Comparison of ENCODE assay signal across 20 cellular contexts in the genomic region with DNA sequence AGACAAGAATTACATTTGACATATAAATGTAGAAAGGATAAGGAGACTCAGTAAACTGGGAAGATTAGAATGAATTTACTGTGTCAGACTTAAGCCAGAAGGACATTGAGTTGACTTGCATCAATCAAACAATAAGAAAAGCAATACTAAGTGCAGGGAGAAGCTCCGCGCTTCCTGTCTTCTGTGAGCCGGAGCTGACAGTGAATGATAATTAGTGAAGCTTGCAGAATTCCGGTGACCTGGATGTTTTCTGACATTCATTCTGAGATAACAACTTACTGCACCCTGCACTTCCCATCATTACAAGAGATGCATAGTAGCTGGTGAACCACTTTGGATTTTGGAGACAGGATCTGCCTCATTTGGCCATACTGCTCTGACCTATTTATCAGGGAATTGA.
DNase-seq lines count a peak whose midpoint lies in the region; ATAC-seq and TF ChIP-seq lines count a peak whose summit lies in the region.
"Had no signal": no experiment of that assay in that cellular context is flagged by ENCODE, and none has a peak within 500 bp of the region (broad histone marks: within the 10 kb centered on the region; RNA-seq: fewer than 3 reads in every experiment).

No MANE protein-coding gene starts in this region.

- no peaks in the 10 kb centered on the region for H3K9me3 ChIP-seq in BE2C
- no peaks in the 10 kb centered on the region for H3K9me3 ChIP-seq in HEK293 (ENCODE audit: control insufficient read depth, insufficient read depth, low read depth, low read length)
- H3K9me3 ChIP-seq in neural cell (ENCODE audit: low read length) = no peaks in the 10 kb centered on the region
- H3K9me3 ChIP-seq: A549 had no signal

- DNase-seq in BE2C (no peak), foreskin fibroblast (no peak), mesenteric fat pad (ENCODE audit: low spot score) (no peak)
- DNase-seq: 8988T; ACHN; AML-193; C1 segment of cervical spinal cord; Calu3; CD4-positive, alpha-beta memory T cell; COR-L47; DMS53; DMS79 treated with DMSO at 0.1 percent for 48 hours; GF-D8; GOT3; H7; HCEC 1CT had no signal

- no peak overlapping the region for H2AFZ ChIP-seq in neural cell (ENCODE audit: low read depth, low read length)

- no peaks in the 10 kb centered on the region for H3K79me2 ChIP-seq in neural cell (replicated peaks; ENCODE audit: insufficient read depth, low read length)

- H3K4me1 ChIP-seq in BE2C (peaks cover 4% of the 10 kb centered on the region; the same call in 1 of the 2 replicates), HEK293 (ENCODE audit: control insufficient read depth, insufficient read depth, low read length) (no peaks in the 10 kb centered on the region)
- H3K4me1 ChIP-seq: A549 had no signal

- POLR2A ChIA-PET in HEK293 (lab: Yijun Ruan, JAX) = no interaction called here

- no peak overlapping the region for H3K27ac ChIP-seq in HEK293 (ENCODE audit: extremely low read depth, low read depth, low read length)
- peak overlapping the region; percentile 78 for H3K27ac ChIP-seq in neural cell (ENCODE audit: low read length)
- H3K27ac ChIP-seq: A549 had no signal

- H3K4me2 ChIP-seq in neural cell (ENCODE audit: low read length) = peak overlapping the region; percentile 15
- H3K4me2 ChIP-seq: A549 had no signal

- peak; percentile 94 for TF ChIP-seq EP300 in neural cell (conservative IDR thresholded peaks at IDR 0.05; ENCODE audit: poor library complexity, severe bottlenecking)

- H3K27me3 ChIP-seq in BE2C = no peaks in the 10 kb centered on the region
- no peaks in the 10 kb centered on the region for H3K27me3 ChIP-seq in neural cell (ENCODE audit: insufficient read depth, low read depth, low read length)

- H3K9me2 ChIP-seq in neural cell (ENCODE audit: insufficient read depth, low read length) = no peaks in the 10 kb centered on the region

- no peak for TF ChIP-seq RAD21 in neural cell (conservative IDR thresholded peaks at IDR 0.05)

- H3K4me3 ChIP-seq in BE2C (ENCODE audit: low read depth, low read length) (0 out of 2 replicates have a peak overlapping the region, but pooled peaks have one; percentile 11), HEK293 (ENCODE audit: low read depth, low read length) (no peak overlapping the region), neural cell (ENCODE audit: low read length) (peak overlapping the region; percentile 33), foreskin fibroblast (ENCODE audit: low read depth in 1 of 2, low read length in 2 of 2) (no peak overlapping the region)
- H3K4me3 ChIP-seq: A549 had no signal

- ATAC-seq in GM21528 (IDR thresholded peaks at IDR 0.05; ENCODE audit: low FRiP score, unreplicated experiment) = no peak
- ATAC-seq: A549 had no signal

- CTCF ChIA-PET in HEK293 (lab: Yijun Ruan, JAX) = interaction anchor here (0.6 to 0.7 kb wide), 2 partner anchors 9 to 379 kb away, joined by 3 to 4 read pairs; no protein-coding TSS in a partner anchor

- H3F3A ChIP-seq in neural cell (ENCODE audit: insufficient read depth, low read length, poor library complexity, severe bottlenecking) = peaks cover 3% of the 10 kb centered on the region

- H4K20me1 ChIP-seq in neural cell (ENCODE audit: insufficient read depth) = no peaks in the 10 kb centered on the region

- TF ChIP-seq CTCF in BE2C (IDR thresholded peaks at IDR 0.05; ENCODE audit: low read depth, low read length) (no peak), HEK293 (tag by site-specific recombination; IDR thresholded peaks at IDR 0.05) (no peak), neural cell (IDR thresholded peaks at IDR 0.05; ENCODE audit: poor library complexity, severe bottlenecking) (no peak), foreskin fibroblast (IDR thresholded peaks at IDR 0.05; ENCODE audit: low read depth, low read length) (no peak)

- H3K36me3 ChIP-seq in BE2C = no peaks in the 10 kb centered on the region
- no peaks in the 10 kb centered on the region for H3K36me3 ChIP-seq in HEK293 (ENCODE audit: control insufficient read depth in 2 of 2, insufficient read depth in 1 of 2, low read length in 2 of 2)
- no peaks in the 10 kb centered on the region for H3K36me3 ChIP-seq in neural cell (ENCODE audit: insufficient read depth, low read length)

- H3K9ac ChIP-seq in neural cell (ENCODE audit: low read length) = peak overlapping the region; percentile 43

TF ChIP-seq in HEK293, 187 proteins besides CTCF, POLR2A, EP300 and RAD21:
- TF ChIP-seq ELK4 (IDR thresholded peaks at IDR 0.05; ENCODE audit: borderline replicate concordance, low read depth, low read length) (peak; percentile 67; the same call in 1 of the 2 replicates), ZNF558 (tag by site-specific recombination; IDR thresholded peaks at IDR 0.05) (no peak), ZNF776 (tag by site-specific recombination; IDR thresholded peaks at IDR 0.05; ENCODE audit: borderline replicate concordance) (no peak), ZNF324 (tag by site-specific recombination; IDR thresholded peaks at IDR 0.05) (no peak), ZNF366 (tag by site-specific recombination; conservative IDR thresholded peaks at IDR 0.05) (no peak)
TF ChIP-seq in HEK293: peak in this region for 1.

TF ChIP-seq in neural cell, 6 proteins besides CTCF, POLR2A, EP300 and RAD21:
- TF ChIP-seq POLR2AphosphoS5 (IDR thresholded peaks at IDR 0.05) = peak; percentile 59
- no peak for TF ChIP-seq EZH2 (IDR thresholded peaks at IDR 0.05; ENCODE audit: borderline replicate concordance, insufficient read depth, low read length, poor library complexity, severe bottlenecking)
- TF ChIP-seq REST (IDR thresholded peaks at IDR 0.05; ENCODE audit: borderline replicate concordance) = peak; percentile 67

Comparison
In these comparisons a context has a peak if more than half of its experiments do, and no peak if none do; other contexts are left out.
1. H3K4me3 ChIP-seq: peak in BE2C (single experiment) and neural cell (single experiment); none in HEK293 (single experiment) and foreskin fibroblast (0 of 2).